ENCODE assay signal across 22 cellular contexts in genomic region chr14:71563754-71564153, GRCh38.
DNase-seq lines count a peak whose midpoint lies in the region; ATAC-seq and TF ChIP-seq lines count a peak whose summit lies in the region.
"Had no signal": no experiment of that assay in that cellular context is flagged by ENCODE, and none has a peak within 500 bp of the region (broad histone marks: within the 10 kb centered on the region; RNA-seq: fewer than 3 reads in every experiment).

No MANE protein-coding gene starts in this region.

- no peak overlapping the region for H2AFZ ChIP-seq in IMR-90 (replicated peaks; ENCODE audit: low read length, poor library complexity)

- peak overlapping the region; percentile 61 for H3K18ac ChIP-seq in IMR-90 (ENCODE audit: low read depth, low read length)

- no peak overlapping the region for H2AK5ac ChIP-seq in IMR-90 (ENCODE audit: low read depth, low read length)

- no peaks in the 10 kb centered on the region for H4K20me1 ChIP-seq in IMR-90 (ENCODE audit: insufficient read depth, low read length)

- BruUV-seq in IMR-90 (replicated peaks; lab: Mats Ljungman, UMichigan): no TSS peak

- H3K36me3 Mint-ChIP-seq in memory B cell: peaks cover 3% of the 10 kb centered on the region
- peaks cover 7% of the 10 kb centered on the region in 2 donors for H3K36me3 Mint-ChIP-seq in CD14-positive monocyte
- H3K36me3 Mint-ChIP-seq: naive thymus-derived CD8-positive, alpha-beta T cell had no signal

- H3K4ac ChIP-seq in IMR-90 (ENCODE audit: low read depth, low read length): no peak overlapping the region

- no peak overlapping the region for H2BK120ac ChIP-seq in IMR-90 (ENCODE audit: low read depth, low read length)

- no peaks in the 10 kb centered on the region for H3K27me3 Mint-ChIP-seq in memory B cell
- H3K27me3 Mint-ChIP-seq in CD14-positive monocyte (ENCODE audit: low read depth in 3 of 3): peaks cover 0 to 3% (median 1%) of the 10 kb centered on the region in 3 donors
- H3K27me3 Mint-ChIP-seq: central memory CD8-positive, alpha-beta T cell; naive thymus-derived CD8-positive, alpha-beta T cell; progenitor cell of endocrine pancreas; stimulated activated naive CD8-positive, alpha-beta T cell treated with anti-CD3 and anti-CD28 coated beads, Interleukin-15, Interleukin-2, amounts not matched to agents 100 ng/mL and 50 ng/mL, for 24 hours had no signal

- H3K27ac Mint-ChIP-seq in memory B cell (peak overlapping the region; percentile 28), CD14-positive monocyte (no peak overlapping the region)
- H3K27ac Mint-ChIP-seq: progenitor cell of endocrine pancreas; stimulated activated naive CD8-positive, alpha-beta T cell treated with anti-CD3 and anti-CD28 coated beads, Interleukin-15, Interleukin-2, amounts not matched to agents 100 ng/mL and 50 ng/mL, for 24 hours had no signal

- TF ChIP-seq RAD21 in IMR-90 (IDR thresholded peaks at IDR 0.05; ENCODE audit: low read length): no peak

- TF ChIP-seq CTCF in IMR-90 (conservative IDR thresholded peaks at IDR 0.05; ENCODE audit: low read depth, low read length): no peak
- no peak for TF ChIP-seq CTCF in esophagus squamous epithelium (IDR thresholded peaks at IDR 0.05)
- no peak for TF ChIP-seq CTCF in CD14-positive monocyte (IDR thresholded peaks at IDR 0.05)
- no peak for TF ChIP-seq CTCF in lower leg skin (IDR thresholded peaks at IDR 0.05)

- H3K4me1 ChIP-seq in IMR-90 (ENCODE audit: control insufficient read depth, insufficient read depth, low read length) (no peaks in the 10 kb centered on the region), esophagus squamous epithelium (peaks cover 0 to 5% (median 0%) of the 10 kb centered on the region in 3 donors)

- intact Hi-C loops in IMR-90 (cut with micrococcal nuclease) (no loop called here), esophagus squamous epithelium (cut with DNase I) (no loop called here), CD14-positive monocyte (cut with micrococcal nuclease) (no loop called here), lower leg skin (cut with DNase I; ENCODE audit: low total_unique reads) (no loop called here)

- H4K8ac ChIP-seq in IMR-90 (ENCODE audit: low read depth in 2 of 2, low read length in 2 of 2): 0 out of 4 replicates have a peak overlapping the region, but pooled peaks of 1 of the 2 experiments have one; percentile 25

- 0 out of 2 replicates have a peak overlapping the region, but pooled peaks have one; percentile 12 for H2BK20ac ChIP-seq in IMR-90 (ENCODE audit: low read depth, low read length)

- 0 out of 3 replicates have a peak overlapping the region, but pooled peaks have one; percentile 23 for H2BK15ac ChIP-seq in IMR-90 (ENCODE audit: low read depth, low read length)

- no peak overlapping the region for H3K27ac ChIP-seq in IMR-90 (ENCODE audit: insufficient read depth, low read length)
- H3K27ac ChIP-seq in esophagus squamous epithelium: no peak overlapping the region
- H3K27ac ChIP-seq: gastroesophageal sphincter, upper lobe of left lung had no signal

- H3K27me3 ChIP-seq in IMR-90 (ENCODE audit: control insufficient read depth, insufficient read depth, low read length) (no peaks in the 10 kb centered on the region), esophagus squamous epithelium (no peaks in the 10 kb centered on the region)
- H3K27me3 ChIP-seq: gastroesophageal sphincter, upper lobe of left lung had no signal

- POLR2A ChIA-PET in IMR-90 (lab: Charles Lee; ENCODE audit: unreplicated experiment): no interaction called here

- no peaks in the 10 kb centered on the region for H3K9me3 Mint-ChIP-seq in memory B cell
- no peaks in the 10 kb centered on the region for H3K9me3 Mint-ChIP-seq in CD14-positive monocyte
- H3K9me3 Mint-ChIP-seq: central memory CD8-positive, alpha-beta T cell; naive thymus-derived CD8-positive, alpha-beta T cell had no signal

- H3K4me2 ChIP-seq in IMR-90 (ENCODE audit: low read depth, low read length): no peak overlapping the region

- H3K36me3 ChIP-seq in IMR-90 (ENCODE audit: control insufficient read depth, insufficient read depth, low read length): no peaks in the 10 kb centered on the region
- H3K36me3 ChIP-seq in esophagus squamous epithelium: no peaks in the 10 kb centered on the region
- H3K36me3 ChIP-seq: gastroesophageal sphincter, upper lobe of left lung had no signal

- H3K4me3 Mint-ChIP-seq in memory B cell: no peak overlapping the region
- H3K4me3 Mint-ChIP-seq in CD14-positive monocyte: no peak overlapping the region
- H3K4me3 Mint-ChIP-seq: central memory CD8-positive, alpha-beta T cell; naive thymus-derived CD8-positive, alpha-beta T cell; stimulated activated naive CD8-positive, alpha-beta T cell treated with anti-CD3 and anti-CD28 coated beads, Interleukin-15, Interleukin-2, amounts not matched to agents 100 ng/mL and 50 ng/mL, for 24 hours had no signal

- CTCF ChIA-PET in IMR-90 (lab: Yijun Ruan, JAX): no interaction called here

- H2BK5ac ChIP-seq in IMR-90 (ENCODE audit: low read depth, low read length, poor library complexity, severe bottlenecking): no peak overlapping the region

- peaks cover 16% of the 10 kb centered on the region for H3K4me1 Mint-ChIP-seq in memory B cell
- H3K4me1 Mint-ChIP-seq in CD14-positive monocyte: peaks cover 23% of the 10 kb centered on the region

- dilution Hi-C loops in IMR-90 (cut with HindIII; ENCODE audit: low sequenced_read_pairs, unreplicated experiment): no loop called here

- H4K91ac ChIP-seq in IMR-90 (ENCODE audit: insufficient read depth, low read depth, low read length): no peak overlapping the region

- no peak overlapping the region for H2AK9ac ChIP-seq in IMR-90 (replicated peaks; ENCODE audit: low read depth, low read length, poor library complexity)

- WGBS in IMR-90 (ENCODE audit: extremely low coverage in 2 of 2, insufficient read length in 1 of 2), 2 experiments: no CpG with 5 or more reads among the region's 3 CpGs
- 60 to 78% methylated on average over 3 of the region's 3 CpGs for WGBS in esophagus squamous epithelium, 2 donors
- 63 to 64% methylated on average over 3 of the region's 3 CpGs for WGBS in lower leg skin, 2 donors

- in situ Hi-C loops in IMR-90 (cut with MboI; ENCODE audit: low sequenced_read_pairs): no loop called here

- H3K4me3 ChIP-seq in IMR-90 (ENCODE audit: insufficient read depth, low read depth, low read length) (no peak overlapping the region), esophagus squamous epithelium (no peak overlapping the region), lower leg skin (ENCODE audit: low read depth, poor library complexity, severe bottlenecking) (no peak overlapping the region)
- H3K4me3 ChIP-seq: gastroesophageal sphincter, K562, upper lobe of left lung had no signal

- DNase-seq in IMR-90: no peak
- DNase-seq in memory B cell (ENCODE audit: low spot score in 2 of 2): no peak
- DNase-seq in NCI-H1048 (lab: John Stamatoyannopoulos, UW): no peak
- no peak for DNase-seq in esophagus squamous epithelium (lab: John Stamatoyannopoulos, UW)
- DNase-seq in CD14-positive monocyte (ENCODE audit: low spot score): no peak
- no peak for DNase-seq in lower leg skin (ENCODE audit: low spot score in 2 of 2)
- DNase-seq: activated gamma-delta T cell treated with Interleukin-2 at 50 U/mL for 16 hours; kidney glomerular epithelial cell; mesendoderm; MV-4-11; naive thymus-derived CD8-positive, alpha-beta T cell; NCI-H187 treated with DMSO at 0.1 percent for 48 hours; stimulated activated CD4-positive, alpha-beta T cell treated with anti-CD3 and anti-CD28 coated beads, Interleukin-2, amount 100 ng/mL, for 24 hours; upper lobe of left lung had no signal

- no peak overlapping the region for H3K9ac ChIP-seq in IMR-90 (ENCODE audit: low read depth, low read length)

- no peak overlapping the region for H3K23ac ChIP-seq in IMR-90 (ENCODE audit: low read depth, low read length)

- peaks cover 20 to 21% of the 10 kb centered on the region in 2 experiments for H3K79me1 ChIP-seq in IMR-90 (ENCODE audit: low read depth in 1 of 2, low read length in 2 of 2)

- H3K9me3 ChIP-seq in IMR-90 (ENCODE audit: control insufficient read depth, insufficient read depth, low read length): no peaks in the 10 kb centered on the region
- no peaks in the 10 kb centered on the region for H3K9me3 ChIP-seq in esophagus squamous epithelium
- H3K9me3 ChIP-seq: gastroesophageal sphincter, upper lobe of left lung had no signal

- no peak overlapping the region for H3K56ac ChIP-seq in IMR-90 (ENCODE audit: extremely low read depth, insufficient read depth, low read length)

- peak overlapping the region; percentile 44; the same call in 1 of the 2 replicates for H4K5ac ChIP-seq in IMR-90 (ENCODE audit: low read depth, low read length)

- TF ChIP-seq POLR2A in IMR-90 (IDR thresholded peaks at IDR 0.05; ENCODE audit: low read depth, low read length) (no peak), esophagus squamous epithelium (IDR thresholded peaks at IDR 0.05) (no peak), lower leg skin (IDR thresholded peaks at IDR 0.05) (no peak)

- no peak overlapping the region; the same call in 1 of the 2 replicates for H3K14ac ChIP-seq in IMR-90 (replicated peaks; ENCODE audit: low read depth, low read length)

- ATAC-seq in GM18868 (IDR thresholded peaks at IDR 0.05; ENCODE audit: unreplicated experiment): peak; percentile 63
- peak; percentile 51 for ATAC-seq in HG02588 (IDR thresholded peaks at IDR 0.05; ENCODE audit: unreplicated experiment)
- ATAC-seq in IMR-90 (ENCODE audit: low read depth): no peak
- no peak for ATAC-seq in memory B cell (ENCODE audit: low read depth)
- ATAC-seq: esophagus mucosa; gastroesophageal sphincter; K562; naive thymus-derived CD8-positive, alpha-beta T cell had no signal

- no peaks in the 10 kb centered on the region for H3K9me1 ChIP-seq in IMR-90 (ENCODE audit: insufficient read depth, low read length)

TF ChIP-seq in IMR-90, 13 proteins besides CTCF, POLR2A, EP300 and RAD21 (continues in another document):
- TF ChIP-seq CHD1 (IDR thresholded peaks at IDR 0.05; ENCODE audit: low read depth, low read length) (no peak), RFX5 (IDR thresholded peaks at IDR 0.05; ENCODE audit: low read depth, low read length) (no peak), FOS (IDR thresholded peaks at IDR 0.05; ENCODE audit: low read depth, low read length) (no peak), MAZ (IDR thresholded peaks at IDR 0.05; ENCODE audit: borderline replicate concordance, low read depth, low read length) (no peak), MXI1 (IDR thresholded peaks at IDR 0.05; ENCODE audit: borderline replicate concordance, low read depth, low read length) (no peak), BHLHE40 (IDR thresholded peaks at IDR 0.05; ENCODE audit: low read depth, low read length) (no peak)
- TF ChIP-seq, protein P1, sequence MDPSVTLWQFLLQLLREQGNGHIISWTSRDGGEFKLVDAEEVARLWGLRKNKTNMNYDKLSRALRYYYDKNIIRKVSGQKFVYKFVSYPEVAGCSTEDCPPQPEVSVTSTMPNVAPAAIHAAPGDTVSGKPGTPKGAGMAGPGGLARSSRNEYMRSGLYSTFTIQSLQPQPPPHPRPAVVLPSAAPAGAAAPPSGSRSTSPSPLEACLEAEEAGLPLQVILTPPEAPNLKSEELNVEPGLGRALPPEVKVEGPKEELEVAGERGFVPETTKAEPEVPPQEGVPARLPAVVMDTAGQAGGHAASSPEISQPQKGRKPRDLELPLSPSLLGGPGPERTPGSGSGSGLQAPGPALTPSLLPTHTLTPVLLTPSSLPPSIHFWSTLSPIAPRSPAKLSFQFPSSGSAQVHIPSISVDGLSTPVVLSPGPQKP (IDR thresholded peaks at IDR 0.05; ENCODE audit: borderline replicate concordance, low read depth, low read length): no peak

Comparison
In these comparisons a context has a peak if more than half of its experiments do, and no peak if none do; other contexts are left out.
1. ATAC-seq: peak in GM18868 (single experiment) and HG02588 (single experiment); none in IMR-90 (single experiment) and memory B cell (single experiment).